Comparison of ENCODE assay signal across 8 cellular contexts in genomic region chr4:122764808-122765189, GRCh38. TPM values are rescaled to one million over a fixed set of nuclear protein-coding genes. Genes with fewer than 3 reads are reported as not detected.
DNase-seq lines count a peak whose midpoint lies in the region; ATAC-seq and TF ChIP-seq lines count a peak whose summit lies in the region.

No MANE protein-coding gene starts in this region.

- DNase-seq in OCI-M1 (lab: John Stamatoyannopoulos, UW): peak; percentile 60
- peak; percentile 45 for DNase-seq in kidney glomerular epithelial cell (lab: John Stamatoyannopoulos, UW)
- DNase-seq in stimulated activated CD4-positive, alpha-beta T cell treated with anti-CD3 and anti-CD28 coated beads, Interleukin-4, amount 100 ng/mL, for 4 hours: no peak
- no peak for DNase-seq in GDM1 (lab: John Stamatoyannopoulos, UW)
- no peak for DNase-seq in ovary
- no peak for DNase-seq in occipital lobe (lab: John Stamatoyannopoulos, UW)

- H3K36me3 ChIP-seq in ovary: no peaks in the 10 kb centered on the region

- intact Hi-C loops in ovary (cut with DNase I): no loop called here

- TF ChIP-seq POLR2A in ovary (IDR thresholded peaks at IDR 0.05): no peak

- TF ChIP-seq EP300 in ovary (IDR thresholded peaks at IDR 0.05): no peak

- no peak overlapping the region for H3K27ac ChIP-seq in ovary

- no peaks in the 10 kb centered on the region for H3K9me3 ChIP-seq in ovary

- H3K4me3 ChIP-seq in ovary: no peak overlapping the region

- ATAC-seq in GM18861 (IDR thresholded peaks at IDR 0.05; ENCODE audit: unreplicated experiment): peak; percentile 95
- peak; percentile 89 for ATAC-seq in HG02678 (IDR thresholded peaks at IDR 0.05; ENCODE audit: unreplicated experiment)

- H3K27me3 ChIP-seq in ovary: no peaks in the 10 kb centered on the region

- H3K4me1 ChIP-seq in ovary (ENCODE audit: insufficient read depth): no peaks in the 10 kb centered on the region

- TF ChIP-seq CTCF in ovary (IDR thresholded peaks at IDR 0.05): no peak

- 74 to 83% (median 83%) methylated on average over 1 of the region's 1 CpG for WGBS in ovary, 3 donors

RNA-seq across cellular contexts. Expression of gene BBS12, which starts 32.3 kb away (rescaled TPM):
- total RNA-seq in ovary (1 to 10 TPM; 3.1 to 6.8 (median 3.8) TPM), occipital lobe (19.5 TPM)
- 1 to 10 TPM; 2.6 to 4.2 TPM for polyA plus RNA-seq in ovary

Comparison
In these comparisons a context has a peak if more than half of its experiments do, and no peak if none do; other contexts are left out.
1. DNase-seq: peak in OCI-M1 (single experiment) and kidney glomerular epithelial cell (single experiment); none in stimulated activated CD4-positive, alpha-beta T cell treated with anti-CD3 and anti-CD28 coated beads, Interleukin-4, amount 100 ng/mL, for 4 hours (0 of 2), GDM1 (single experiment), ovary (0 of 5) and occipital lobe (single experiment).